ENCODE assay signal across 16 cellular contexts in genomic region chr6:16450285-16450684, GRCh38.
DNase-seq lines count a peak whose midpoint lies in the region; ATAC-seq and TF ChIP-seq lines count a peak whose summit lies in the region.
"Had no signal": no experiment of that assay in that cellular context is flagged by ENCODE, and none has a peak within 500 bp of the region (broad histone marks: within the 10 kb centered on the region; RNA-seq: fewer than 3 reads in every experiment).

No MANE protein-coding gene starts in this region.

- H3K36me3 ChIP-seq in CD4-positive, CD25-positive, alpha-beta regulatory T cell (ENCODE audit: control insufficient read depth, insufficient read depth, low read length) = no peaks in the 10 kb centered on the region
- no peaks in the 10 kb centered on the region for H3K36me3 ChIP-seq in psoas muscle (ENCODE audit: insufficient read depth in 1 of 2, low read depth in 1 of 2)
- H3K36me3 ChIP-seq: breast epithelium, SJCRH30, upper lobe of right lung had no signal

- TF ChIP-seq CTCF in psoas muscle (IDR thresholded peaks at IDR 0.05) = no peak

- H3K4me1 Mint-ChIP-seq in CD4-positive, CD25-positive, alpha-beta regulatory T cell = peaks cover 16 to 32% (median 30%) of the 10 kb centered on the region in 4 donors
- H3K4me1 Mint-ChIP-seq: naive B cell had no signal

- no peak overlapping the region for H3K4me3 Mint-ChIP-seq in CD4-positive, CD25-positive, alpha-beta regulatory T cell
- H3K4me3 Mint-ChIP-seq: naive B cell had no signal

- no peaks in the 10 kb centered on the region for H3K27me3 Mint-ChIP-seq in CD4-positive, CD25-positive, alpha-beta regulatory T cell

- DNase-seq in CD4-positive, CD25-positive, alpha-beta regulatory T cell = no peak
- DNase-seq in NCI-H226 = peak; percentile 85
- peak; percentile 70 for DNase-seq in fibroblast of gingiva (ENCODE audit: low read depth)
- DNase-seq in psoas muscle = no peak
- no peak for DNase-seq in NCI-H524 (lab: John Stamatoyannopoulos, UW)
- no peak for DNase-seq in NCI-H187 (lab: John Stamatoyannopoulos, UW)
- DNase-seq in GF-D8 (lab: John Stamatoyannopoulos, UW) = no peak
- DNase-seq in cerebellar cortex (ENCODE audit: low spot score) = no peak
- DNase-seq: naive B cell; NCI-H2171; SJCRH30; stimulated activated CD4-positive, alpha-beta T cell treated with anti-CD3 and anti-CD28 coated beads, Interleukin-2, amount 100 ng/mL, for 24 hours; stimulated activated CD8-positive, alpha-beta memory T cell treated with anti-CD3 and anti-CD28 coated beads, Interleukin-4, amount 100 ng/mL, for 48 hours; upper lobe of right lung had no signal

- no peaks in the 10 kb centered on the region for H3K9me3 ChIP-seq in CD4-positive, CD25-positive, alpha-beta regulatory T cell (ENCODE audit: control insufficient read depth in 2 of 2, low read length in 2 of 2)
- no peaks in the 10 kb centered on the region for H3K9me3 ChIP-seq in psoas muscle
- H3K9me3 ChIP-seq: breast epithelium, SJCRH30, upper lobe of right lung had no signal

- H3K4me1 ChIP-seq in CD4-positive, CD25-positive, alpha-beta regulatory T cell (ENCODE audit: control insufficient read depth, insufficient read depth, low read length, poor library complexity, severe bottlenecking) = no peaks in the 10 kb centered on the region
- peaks cover 10% of the 10 kb centered on the region for H3K4me1 ChIP-seq in psoas muscle
- H3K4me1 ChIP-seq: SJCRH30, upper lobe of right lung had no signal

- H3K4me3 ChIP-seq in CD4-positive, CD25-positive, alpha-beta regulatory T cell (ENCODE audit: low read depth, low read length) = no peak overlapping the region
- no peak overlapping the region for H3K4me3 ChIP-seq in psoas muscle
- H3K4me3 ChIP-seq: breast epithelium, SJCRH30, upper lobe of right lung had no signal

- no peak for ATAC-seq in CD4-positive, CD25-positive, alpha-beta regulatory T cell (ENCODE audit: low read depth in 2 of 2)
- peak; percentile 34 to 93 (median 79) for ATAC-seq in psoas muscle
- ATAC-seq: left lobe of liver, upper lobe of right lung had no signal

- H3K36me3 Mint-ChIP-seq in CD4-positive, CD25-positive, alpha-beta regulatory T cell = peaks cover 9% of the 10 kb centered on the region
- H3K36me3 Mint-ChIP-seq: naive B cell had no signal

- H3K27ac ChIP-seq in CD4-positive, CD25-positive, alpha-beta regulatory T cell (ENCODE audit: insufficient read depth, low read length, poor library complexity, severe bottlenecking) = no peak overlapping the region
- H3K27ac ChIP-seq in psoas muscle = no peak overlapping the region
- H3K27ac ChIP-seq: breast epithelium, upper lobe of right lung had no signal

- H3K9me3 Mint-ChIP-seq in CD4-positive, CD25-positive, alpha-beta regulatory T cell = peaks cover 0 to 3% (median 0%) of the 10 kb centered on the region in 7 donors

- H3K27me3 ChIP-seq in CD4-positive, CD25-positive, alpha-beta regulatory T cell (ENCODE audit: control insufficient read depth, insufficient read depth, low read length) = no peaks in the 10 kb centered on the region
- no peaks in the 10 kb centered on the region for H3K27me3 ChIP-seq in psoas muscle (ENCODE audit: insufficient read depth in 3 of 3, low read length in 2 of 3)
- H3K27me3 ChIP-seq: breast epithelium, SJCRH30, upper lobe of right lung had no signal

- intact Hi-C loops in psoas muscle (cut with DNase I) = no loop called here

- WGBS in psoas muscle, 3 donors = 39 to 59% (median 44%) methylated on average over 3 of the region's 3 CpGs

- peak overlapping the region in 2 of 3 donors; percentile 66 to 71 for H3K27ac Mint-ChIP-seq in CD4-positive, CD25-positive, alpha-beta regulatory T cell
- H3K27ac Mint-ChIP-seq: naive B cell had no signal

Comparison
In these comparisons a context has a peak if more than half of its experiments do, and no peak if none do; other contexts are left out.
1. ATAC-seq: peak in psoas muscle (4 of 4); none in CD4-positive, CD25-positive, alpha-beta regulatory T cell (0 of 2).
2. DNase-seq: peak in NCI-H226 (single experiment) and fibroblast of gingiva (single experiment); none in CD4-positive, CD25-positive, alpha-beta regulatory T cell (0 of 3), psoas muscle (0 of 2), NCI-H524 (0 of 2), NCI-H187 (0 of 2), GF-D8 (single experiment) and cerebellar cortex (single experiment).